ENCODE assay signal across 6 cellular contexts in the genomic region with DNA sequence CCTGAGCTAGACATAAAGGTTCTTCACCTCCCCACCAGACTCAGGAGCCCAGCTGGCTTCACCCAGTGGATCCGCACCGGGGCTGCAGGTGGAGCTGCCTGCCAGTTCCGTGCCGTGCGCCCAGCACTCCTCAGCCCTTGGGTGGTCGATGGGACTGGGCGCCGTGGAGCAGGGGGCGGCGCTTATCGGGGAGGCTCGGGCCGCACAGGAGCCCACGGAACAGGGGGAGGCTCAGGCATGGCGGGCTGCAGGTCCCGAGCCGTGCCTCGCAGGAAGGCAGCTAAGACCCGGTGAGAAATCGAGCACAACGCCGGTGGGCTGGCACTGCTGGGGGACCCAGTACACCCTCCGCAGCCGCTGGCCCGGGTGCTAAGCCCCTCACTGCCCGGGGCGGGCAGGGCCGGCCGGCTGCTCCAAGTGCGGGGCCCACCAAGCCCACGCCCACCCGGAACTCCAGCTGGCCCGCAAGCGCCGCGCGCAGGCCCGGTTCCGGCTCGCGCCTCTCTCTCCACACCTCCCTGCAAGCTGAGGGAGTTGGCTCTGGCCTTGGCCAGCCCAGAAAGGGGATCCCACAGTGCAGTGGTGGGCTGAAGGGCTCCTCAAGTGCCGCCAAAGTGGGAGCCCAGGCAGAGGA. TPM values are rescaled to one million over a fixed set of nuclear protein-coding genes. Genes with fewer than 3 reads are reported as not detected.
DNase-seq lines count a peak whose midpoint lies in the region; ATAC-seq and TF ChIP-seq lines count a peak whose summit lies in the region.
"Not testable (repeated sequence)": the region's sequence is repeated elsewhere in the genome, so short reads cannot be mapped to it uniquely, and the experiment has no call there.
"Had no signal": no experiment of that assay in that cellular context is flagged by ENCODE, and none has a peak within 500 bp of the region (broad histone marks: within the 10 kb centered on the region; RNA-seq: fewer than 3 reads in every experiment).

No MANE protein-coding gene starts in this region.

- peak overlapping the region; percentile 40 for H3K4me3 ChIP-seq in endodermal cell (ENCODE audit: low read length)
- H3K4me3 ChIP-seq in testis, result peak overlapping the region; percentile 21 to 33

- WGBS in endodermal cell (ENCODE audit: insufficient coverage in 1 of 2, insufficient read length in 1 of 2), 2 experiments, result 93 to 95% methylated on average over 6 to 42 of the region's 42 CpGs
- WGBS in testis, 2 donors, result 92% methylated on average over 37 of the region's 42 CpGs; no CpG with 5 or more reads in 1 of the 2 donors

- not testable (repeated sequence) for TF ChIP-seq POLR2A in testis (IDR thresholded peaks at IDR 0.05)

- not testable (repeated sequence) for TF ChIP-seq CTCF in endodermal cell (conservative IDR thresholded peaks at IDR 0.05); testis (IDR thresholded peaks at IDR 0.05)

- not testable (repeated sequence) for H3K27ac ChIP-seq in endodermal cell (ENCODE audit: low read depth, low read length); testis

- peaks cover 14% of the 10 kb centered on the region for H3K4me1 Mint-ChIP-seq in endodermal cell

- not testable (repeated sequence) for ATAC-seq in left ventricle myocardium superior

- DNase-seq in endodermal cell, testis: not testable (repeated sequence)
- peak; percentile 22 for DNase-seq in left ventricle myocardium superior

- H3K4me3 Mint-ChIP-seq in endodermal cell, result not testable (repeated sequence)

- H3K36me3 Mint-ChIP-seq in endodermal cell (ENCODE audit: low read depth), result not testable (repeated sequence)

- not testable (repeated sequence) for H3K27ac Mint-ChIP-seq in endodermal cell

- H3K9me3 Mint-ChIP-seq in endodermal cell, result not testable (repeated sequence)

- H3K9me3 ChIP-seq in endodermal cell (ENCODE audit: control insufficient read depth, low read length), result peaks cover 21% of the 10 kb centered on the region
- H3K9me3 ChIP-seq in testis, result not testable (repeated sequence)

- H3K36me3 ChIP-seq in endodermal cell (ENCODE audit: control insufficient read depth, insufficient read depth, low read length); testis (ENCODE audit: low read depth, missing control alignments): not testable (repeated sequence)

- not testable (repeated sequence) for H3K27me3 Mint-ChIP-seq in endodermal cell (ENCODE audit: insufficient read depth)

- not testable (repeated sequence) for H3K27me3 ChIP-seq in endodermal cell (ENCODE audit: control insufficient read depth, insufficient read depth, low read length, poor library complexity, severe bottlenecking); testis

- H3K4me1 ChIP-seq in endodermal cell (ENCODE audit: control insufficient read depth, insufficient read depth, low read length); testis: not testable (repeated sequence)

- H3K9ac ChIP-seq in endodermal cell (ENCODE audit: extremely low read depth, low read length, poor library complexity, severe bottlenecking), result not testable (repeated sequence)

- intact Hi-C loops in left ventricle myocardium superior (cut with micrococcal nuclease), result loop anchor here (10.0 kb wide), 2 partner anchors 1075 to 1885 kb away; no protein-coding TSS in a partner anchor
- intact Hi-C loops in testis (cut with DNase I; ENCODE audit: low total_unique reads), result not testable (repeated sequence)

RNA-seq across cellular contexts. Expression of gene CYP2J2, which starts 43.1 kb away (rescaled TPM):
- under 1 TPM; 0.29 to 0.37 TPM for total RNA-seq in endodermal cell
- 0.53 TPM for polyA plus RNA-seq in endodermal cell (2013, experiment 1 of 2)
- polyA plus RNA-seq in endodermal cell (2013, experiment 2 of 2), result 0.46 TPM
- 69.2 TPM for total RNA-seq in left ventricle myocardium superior
- total RNA-seq in testis, result 1 to 10 TPM; 2.7 to 3.1 TPM
- polyA plus RNA-seq in testis (ENCODE audit: insufficient read depth, low read depth, low replicate concordance), result 8.1 TPM
- total RNA-seq: A172; CD4-positive, CD25-positive, alpha-beta regulatory T cell had no signal
- polyA plus RNA-seq: CD14-positive monocyte had no signal

Comparison
In these comparisons a context has a peak if more than half of its experiments do, and no peak if none do; other contexts are left out.
1. RNA of gene CYP2J2, which starts 43.1 kb away (total RNA-seq): 69.2 TPM in left ventricle myocardium superior (single experiment); 2.7 to 3.1 TPM in testis and 0.29 to 0.37 TPM in endodermal cell; every median in the first group is over 10 times any median in the second.